1 cellular context compared by ENCODE assay signal in genomic region chr20:34547844-34548613, GRCh38.
TF ChIP-seq lines count a peak whose summit lies in the region.

No MANE protein-coding gene starts in this region.

TF ChIP-seq in HepG2, 621 proteins besides CTCF, POLR2A, EP300 and RAD21:
- TF ChIP-seq RXRA (CRISPR knock-in tag; IDR thresholded peaks at IDR 0.05) (no peak), ZBTB33 (CRISPR knock-in tag; IDR thresholded peaks at IDR 0.05) (no peak), MLXIP (CRISPR knock-in tag; IDR thresholded peaks at IDR 0.05; ENCODE audit: borderline replicate concordance) (no peak), ZC3H13 (CRISPR knock-in tag; IDR thresholded peaks at IDR 0.05) (0 out of 2 replicates have a peak, but pooled peaks have one; percentile 31), ZNF274 (CRISPR knock-in tag; IDR thresholded peaks at IDR 0.05) (peak; percentile 86; the same call in 1 of the 2 replicates), MAFK (conservative IDR thresholded peaks at IDR 0.05 in 1 of 2, IDR thresholded peaks at IDR 0.05 in 1 of 2; ENCODE audit: low read length in 2 of 2) (no peak), THAP9 (CRISPR knock-in tag; IDR thresholded peaks at IDR 0.05; ENCODE audit: borderline replicate concordance) (no peak), ZNF883 (CRISPR knock-in tag; IDR thresholded peaks at IDR 0.05; ENCODE audit: not compliant biosample characterization) (peak; percentile 35), ZNF768 (CRISPR knock-in tag; IDR thresholded peaks at IDR 0.05) (peak; percentile 33; the same call in 1 of the 2 replicates), MTA1 (CRISPR knock-in tag; IDR thresholded peaks at IDR 0.05; ENCODE audit: borderline replicate concordance) (peak; percentile 29; the same call in 1 of the 2 replicates), ZNF687 (CRISPR knock-in tag; IDR thresholded peaks at IDR 0.05) (peak; percentile 38; the same call in 1 of the 2 replicates), NFIC (IDR thresholded peaks at IDR 0.05; ENCODE audit: low read length) (no peak), ELF3 (CRISPR knock-in tag; IDR thresholded peaks at IDR 0.05) (no peak)
TF ChIP-seq in HepG2: peak in this region for 6.
